Comparison of ENCODE assay signal across 9 cellular contexts in the genomic region with DNA sequence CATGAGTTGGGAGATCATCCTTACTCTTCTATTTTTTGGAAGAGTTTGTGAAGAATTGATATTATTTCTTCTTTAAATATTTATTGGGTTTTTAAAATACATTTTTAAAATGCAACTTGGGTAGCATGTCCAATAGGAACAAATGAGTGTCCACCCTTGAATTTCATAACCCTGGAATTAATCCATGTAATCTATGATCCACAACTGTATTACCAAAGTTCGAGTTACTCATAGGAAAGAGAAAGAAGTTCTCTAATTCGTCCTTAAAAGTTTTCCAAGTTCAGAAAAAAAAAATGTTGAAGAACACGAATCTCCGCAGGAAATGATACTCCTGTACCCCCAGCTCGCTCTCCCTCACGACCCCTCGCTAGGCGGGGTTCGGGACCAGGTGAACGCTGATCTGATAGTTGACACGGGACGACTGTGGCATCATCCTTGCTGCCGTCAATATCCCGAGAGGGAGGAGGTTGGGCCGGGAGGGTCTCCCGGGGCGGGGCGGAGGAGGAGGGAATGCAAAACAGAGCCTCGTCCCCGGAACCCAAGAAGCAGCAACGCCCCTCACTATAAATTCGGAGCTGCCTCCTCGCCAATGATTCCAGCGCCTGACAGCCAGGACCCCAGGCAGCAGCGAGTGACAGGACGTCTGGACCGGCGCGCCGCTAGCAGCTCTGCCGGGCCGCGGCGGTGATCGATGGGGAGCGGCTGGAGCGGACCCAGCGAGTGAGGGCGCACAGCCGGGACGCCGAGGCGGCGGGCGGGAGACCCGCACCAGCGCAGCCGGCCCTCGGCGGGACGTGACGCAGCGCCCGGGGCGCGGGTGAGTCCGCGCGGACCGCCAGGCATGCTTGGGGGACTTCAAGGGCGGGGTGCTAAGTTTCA. TPM values are rescaled to one million over a fixed set of nuclear protein-coding genes. Genes with fewer than 3 reads are reported as not detected.
DNase-seq lines count a peak whose midpoint lies in the region; ATAC-seq and TF ChIP-seq lines count a peak whose summit lies in the region.
"Had no signal": no experiment of that assay in that cellular context is flagged by ENCODE, and none has a peak within 500 bp of the region (broad histone marks: within the 10 kb centered on the region; RNA-seq: fewer than 3 reads in every experiment).

A gene (plus strand): TSS at position 593 of the 879 bp plus-strand sequence. CDS start 43,133 bp downstream, outside the sequence.

- intact Hi-C loops in breast epithelium (cut with DNase I; ENCODE audit: low total_unique reads) (no loop called here), MCF 10A (cut with micrococcal nuclease) (no loop called here), esophagus muscularis mucosa (cut with DNase I) (no loop called here)
- intact Hi-C loops in activated CD4-positive, alpha-beta T cell treated with anti-CD3 and anti-CD28 coated beads, Interleukin-2, amount 10 ng/mL, durations not matched to agents 24 days and 14 days (cut with micrococcal nuclease), result no loop called here

- POLR2A ChIA-PET in MCF 10A (lab: Yijun Ruan, JAX), result no interaction called here

- ATAC-seq in HG03457 (IDR thresholded peaks at IDR 0.05; ENCODE audit: unreplicated experiment), result no peak
- no peak for ATAC-seq in HG02798 (IDR thresholded peaks at IDR 0.05; ENCODE audit: poor library complexity, unreplicated experiment)

- TF ChIP-seq POLR2A in breast epithelium (IDR thresholded peaks at IDR 0.05) (no peak), esophagus muscularis mucosa (IDR thresholded peaks at IDR 0.05; ENCODE audit: low read depth) (peak; percentile 17)

- no peaks in the 10 kb centered on the region for H3K9me3 Mint-ChIP-seq in MCF 10A (ENCODE audit: unreplicated experiment)
- H3K9me3 Mint-ChIP-seq in activated CD4-positive, alpha-beta T cell treated with anti-CD3 and anti-CD28 coated beads, Interleukin-2, amount 10 ng/mL, durations not matched to agents 24 days and 14 days, result no peaks in the 10 kb centered on the region

- no peaks in the 10 kb centered on the region for H3K36me3 Mint-ChIP-seq in MCF 10A (ENCODE audit: insufficient read depth, unreplicated experiment)
- H3K36me3 Mint-ChIP-seq in activated CD4-positive, alpha-beta T cell treated with anti-CD3 and anti-CD28 coated beads, Interleukin-2, amount 10 ng/mL, durations not matched to agents 24 days and 14 days (ENCODE audit: low read depth), result no peaks in the 10 kb centered on the region

- H3K4me1 ChIP-seq in breast epithelium (no peaks in the 10 kb centered on the region), esophagus muscularis mucosa (peaks cover 0 to 20% (median 13%) of the 10 kb centered on the region in 4 donors)

- H3K36me3 ChIP-seq in breast epithelium (no peaks in the 10 kb centered on the region), esophagus muscularis mucosa (no peaks in the 10 kb centered on the region)

- H3K4me3 ChIP-seq in breast epithelium (peak within 1 kb of the TSS; percentile 58 to 84 (median 63)), esophagus muscularis mucosa (peak within 1 kb of the TSS; percentile 65 to 79 (median 70))

- DNase-seq in breast epithelium (ENCODE audit: low spot score in 2 of 2) (peak; percentile 20 to 56), MCF 10A (ENCODE audit: unreplicated experiment) (no peak), esophagus muscularis mucosa (ENCODE audit: extremely low spot score) (no peak), mucosa of gallbladder (ENCODE audit: low spot score) (peak; percentile 22), HPDE6-E6E7 (ENCODE audit: extremely low spot score) (no peak)
- DNase-seq in activated CD4-positive, alpha-beta T cell treated with anti-CD3 and anti-CD28 coated beads, Interleukin-2, amount 10 ng/mL, durations not matched to agents 24 days and 14 days, result no peak
- DNase-seq: activated CD4-positive, alpha-beta T cell treated with anti-CD3 and anti-CD28 coated beads for 4 hours had no signal

- H3K27ac Mint-ChIP-seq in MCF 10A (ENCODE audit: low read depth, unreplicated experiment), result no peak within 1 kb of the TSS
- no peak within 1 kb of the TSS for H3K27ac Mint-ChIP-seq in activated CD4-positive, alpha-beta T cell treated with anti-CD3 and anti-CD28 coated beads, Interleukin-2, amount 10 ng/mL, durations not matched to agents 24 days and 14 days

- no TSS peak for BruUV-seq in MCF 10A (replicated peaks; lab: Mats Ljungman, UMichigan)

- TF ChIP-seq EP300 in esophagus muscularis mucosa (IDR thresholded peaks at IDR 0.05), result no peak

- H3K27me3 ChIP-seq in breast epithelium (no peaks in the 10 kb centered on the region), esophagus muscularis mucosa (no peaks in the 10 kb centered on the region)

- 4% methylated on average over 18 of the region's 61 CpGs for WGBS in esophagus muscularis mucosa

- no peaks in the 10 kb centered on the region for H3K4me1 Mint-ChIP-seq in MCF 10A (ENCODE audit: insufficient read depth, unreplicated experiment)
- H3K4me1 Mint-ChIP-seq in activated CD4-positive, alpha-beta T cell treated with anti-CD3 and anti-CD28 coated beads, Interleukin-2, amount 10 ng/mL, durations not matched to agents 24 days and 14 days, result no peaks in the 10 kb centered on the region

- H3K27ac ChIP-seq in breast epithelium (peak within 1 kb of the TSS; percentile 64 to 72), esophagus muscularis mucosa (replicated peaks in 1 of 4) (peak within 1 kb of the TSS; percentile 63 to 74 (median 68))

- H3K4me3 Mint-ChIP-seq in MCF 10A (ENCODE audit: unreplicated experiment), result no peak within 1 kb of the TSS
- H3K4me3 Mint-ChIP-seq in activated CD4-positive, alpha-beta T cell treated with anti-CD3 and anti-CD28 coated beads, Interleukin-2, amount 10 ng/mL, durations not matched to agents 24 days and 14 days, result no peak within 1 kb of the TSS

- CTCF ChIA-PET in MCF 10A (lab: Yijun Ruan, JAX), result interaction anchor here (0.7 kb wide), 1 partner anchor 11 kb away, joined by 3 read pairs; no protein-coding TSS in a partner anchor

- TF ChIP-seq CTCF in breast epithelium (IDR thresholded peaks at IDR 0.05) (no peak), MCF 10A (IDR thresholded peaks at IDR 0.05; ENCODE audit: unreplicated experiment) (no peak), esophagus muscularis mucosa (IDR thresholded peaks at IDR 0.05) (no peak)

- H3K9me3 ChIP-seq in breast epithelium, result no peaks in the 10 kb centered on the region
- H3K9me3 ChIP-seq in esophagus muscularis mucosa, result no peaks in the 10 kb centered on the region

- peaks cover 62% of the 10 kb centered on the region for H3K27me3 Mint-ChIP-seq in MCF 10A (ENCODE audit: insufficient read depth, unreplicated experiment)
- peaks cover 21% of the 10 kb centered on the region for H3K27me3 Mint-ChIP-seq in activated CD4-positive, alpha-beta T cell treated with anti-CD3 and anti-CD28 coated beads, Interleukin-2, amount 10 ng/mL, durations not matched to agents 24 days and 14 days

RNA-seq across cellular contexts. Expression of the gene that starts here (rescaled TPM):
- total RNA-seq in breast epithelium, result 10 to 100 TPM; 17.3 to 77.9 (median 20.3) TPM
- not detected in 2 replicates for total RNA-seq in MCF 10A (2022)
- total RNA-seq in esophagus muscularis mucosa, result 10 to 100 TPM; 11.3 to 17.4 (median 14.4) TPM
- 1.9 TPM for total RNA-seq in mucosa of gallbladder
- total RNA-seq in activated CD4-positive, alpha-beta T cell treated with anti-CD3 and anti-CD28 coated beads, Interleukin-2, amount 10 ng/mL, durations not matched to agents 24 days and 14 days, result not detected in 2 replicates

Comparison
In these comparisons a context has a peak if more than half of its experiments do, and no peak if none do; other contexts are left out.
1. DNase-seq: peak in breast epithelium (2 of 2) and mucosa of gallbladder (single experiment); none in MCF 10A (single experiment), esophagus muscularis mucosa (single experiment), HPDE6-E6E7 (single experiment) and activated CD4-positive, alpha-beta T cell treated with anti-CD3 and anti-CD28 coated beads, Interleukin-2, amount 10 ng/mL, durations not matched to agents 24 days and 14 days (single experiment).